29 cellular contexts compared by ENCODE assay signal in genomic region chr6:110170081-110170480, GRCh38.
"Had no signal": no experiment of that assay in that cellular context is flagged by ENCODE, and none has a peak within 500 bp of the region (broad histone marks: within the 10 kb centered on the region; RNA-seq: fewer than 3 reads in every experiment).

No MANE protein-coding gene starts in this region.

- H3K9me3 Mint-ChIP-seq: dendritic cell treated with granulocyte-macrophage colony-stimulating factor and Interleukin-4, amounts not matched to agents 40 ng/mL and 50 ng/mL, for 4 days; effector memory CD8-positive, alpha-beta T cell; endodermal cell had no signal

- DNase-seq: colonic mucosa; cortex of kidney; dermis blood vessel endothelial cell; dorsolateral prefrontal cortex; effector CD4-positive, alpha-beta T cell; effector CD8-positive, alpha-beta T cell; effector memory CD4-positive, alpha-beta T cell; effector memory CD8-positive, alpha-beta T cell; endodermal cell; erythroblast; esophagus squamous epithelium; foreskin fibroblast; foreskin keratinocyte; foreskin melanocyte; gastrocnemius medialis; glutamatergic neuron; head of caudate nucleus; heart left ventricle; heart right ventricle had no signal

- ATAC-seq: effector memory CD8-positive, alpha-beta T cell; esophagus mucosa; foreskin keratinocyte; gastrocnemius medialis; gastroesophageal sphincter; heart left ventricle; heart right ventricle had no signal

- H3K4me1 ChIP-seq: colonic mucosa, esophagus muscularis mucosa, esophagus squamous epithelium, foreskin keratinocyte, gastrocnemius medialis, gastroesophageal sphincter, heart left ventricle, heart right ventricle had no signal

- FAIRE-seq: colon, endometrium, endothelial cell of umbilical vein, frontal cortex had no signal

- H3K4me3 Mint-ChIP-seq: dendritic cell treated with granulocyte-macrophage colony-stimulating factor and Interleukin-4, amounts not matched to agents 40 ng/mL and 50 ng/mL, for 4 days; effector memory CD8-positive, alpha-beta T cell; endodermal cell had no signal

- H3K27ac Mint-ChIP-seq: dendritic cell treated with granulocyte-macrophage colony-stimulating factor and Interleukin-4, amounts not matched to agents 40 ng/mL and 50 ng/mL, for 4 days; effector memory CD8-positive, alpha-beta T cell; endodermal cell had no signal

- H3K9me3 ChIP-seq: colonic mucosa, esophagus muscularis mucosa, esophagus squamous epithelium, gastrocnemius medialis, gastroesophageal sphincter, heart left ventricle, heart right ventricle had no signal

- H3K27ac ChIP-seq: colonic mucosa, coronary artery, dorsolateral prefrontal cortex, epithelial cell of prostate, esophagus muscularis mucosa, esophagus squamous epithelium, foreskin keratinocyte, gastrocnemius medialis, gastroesophageal sphincter, heart left ventricle, heart right ventricle had no signal

- H3K4me3 ChIP-seq: colonic mucosa, coronary artery, dorsolateral prefrontal cortex, esophagus muscularis mucosa, esophagus squamous epithelium, gastrocnemius medialis, gastroesophageal sphincter, heart left ventricle, heart right ventricle had no signal

- H3K27me3 Mint-ChIP-seq: dendritic cell treated with granulocyte-macrophage colony-stimulating factor and Interleukin-4, amounts not matched to agents 40 ng/mL and 50 ng/mL, for 4 days had no signal

- H3K27me3 ChIP-seq: colonic mucosa, dorsolateral prefrontal cortex, esophagus muscularis mucosa, esophagus squamous epithelium, foreskin keratinocyte, gastrocnemius medialis, gastroesophageal sphincter, heart left ventricle had no signal

- H3K36me3 ChIP-seq: colonic mucosa, esophagus muscularis mucosa, esophagus squamous epithelium, gastrocnemius medialis, gastroesophageal sphincter, heart left ventricle, heart right ventricle had no signal
